11 cellular contexts compared by ENCODE assay signal in the genomic region with DNA sequence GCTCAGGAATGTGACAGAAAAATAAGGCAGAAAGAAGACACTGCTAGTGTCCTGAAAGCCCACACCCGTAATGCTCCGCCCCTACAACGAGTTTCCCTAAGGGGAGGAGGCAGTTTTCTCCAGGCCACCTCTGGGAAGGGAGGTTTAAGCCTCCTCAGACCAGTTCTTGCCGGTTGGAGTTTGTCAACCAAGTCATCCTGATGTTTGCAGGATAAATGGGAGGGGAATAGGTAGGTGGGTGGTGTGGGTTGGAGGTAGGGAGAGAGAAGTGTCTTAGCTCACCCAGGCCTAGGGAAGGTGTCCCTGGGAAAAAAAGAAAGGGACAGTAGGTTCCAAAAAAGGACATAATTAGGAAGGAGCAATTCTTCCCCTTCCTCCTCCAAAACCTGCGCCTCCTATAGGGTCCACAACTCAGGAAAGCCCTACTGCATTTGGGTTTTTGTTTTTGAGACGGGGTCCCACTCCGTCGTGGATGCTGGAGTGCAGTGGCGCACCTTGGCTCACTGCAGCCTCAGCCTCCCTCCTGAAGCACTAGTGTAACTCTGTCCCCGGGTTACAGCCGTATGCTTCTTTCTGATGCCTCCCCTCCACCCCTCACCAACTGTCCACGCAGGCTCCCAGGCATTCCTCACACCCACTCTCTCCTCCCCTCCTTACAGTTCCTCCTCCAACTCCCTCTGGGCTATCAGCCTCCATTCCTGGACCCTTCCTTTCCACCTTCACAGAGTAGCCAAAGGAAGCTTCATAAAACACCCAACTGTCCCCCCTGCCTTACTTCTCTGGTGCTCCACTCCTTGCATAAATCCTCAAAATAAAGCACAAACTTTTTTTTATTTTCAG. TPM values are rescaled to one million over a fixed set of nuclear protein-coding genes. Genes with fewer than 3 reads are reported as not detected.
DNase-seq lines count a peak whose midpoint lies in the region; ATAC-seq and TF ChIP-seq lines count a peak whose summit lies in the region.
"Had no signal": no experiment of that assay in that cellular context is flagged by ENCODE, and none has a peak within 500 bp of the region (broad histone marks: within the 10 kb centered on the region; RNA-seq: fewer than 3 reads in every experiment).

No MANE protein-coding gene starts in this region.

- ATAC-seq in HG02571 (IDR thresholded peaks at IDR 0.05; ENCODE audit: unreplicated experiment) = no peak
- ATAC-seq in GM19351 (IDR thresholded peaks at IDR 0.05; ENCODE audit: unreplicated experiment) = no peak
- ATAC-seq: GM12878 had no signal

- H3K27ac Mint-ChIP-seq in osteocyte (ENCODE audit: unreplicated experiment) = peak overlapping the region; percentile 94

- no peaks in the 10 kb centered on the region for H3K9me3 Mint-ChIP-seq in osteocyte (ENCODE audit: unreplicated experiment)

- peak overlapping the region; percentile 90 for H3K27ac ChIP-seq in epithelial cell of prostate
- H3K27ac ChIP-seq: neutrophil had no signal

- TF ChIP-seq CTCF in osteocyte (IDR thresholded peaks at IDR 0.05) = no peak

- no peaks in the 10 kb centered on the region for H3K27me3 Mint-ChIP-seq in osteocyte (ENCODE audit: unreplicated experiment)

- peaks cover 24% of the 10 kb centered on the region for H3K4me1 Mint-ChIP-seq in osteocyte (ENCODE audit: unreplicated experiment)

- DNase-seq in EH (ENCODE audit: low read depth) (peak; percentile 48), NCI-H510A (lab: John Stamatoyannopoulos, UW) (peak; percentile 28), epithelial cell of prostate (ENCODE audit: low read depth, low spot score) (no peak), osteocyte (ENCODE audit: extremely low spot score, unreplicated experiment) (no peak), HuH-7.5 (ENCODE audit: low spot score) (no peak)
- no peak for DNase-seq in activated naive CD4-positive, alpha-beta T cell treated with anti-CD3 and anti-CD28 coated beads, Interleukin-2, amount 50 U/mL, for 16 hours
- DNase-seq: KG1 had no signal

- H3K36me3 Mint-ChIP-seq in osteocyte (ENCODE audit: unreplicated experiment) = peaks cover 5% of the 10 kb centered on the region

- H3K4me3 Mint-ChIP-seq in osteocyte (ENCODE audit: unreplicated experiment) = no peak overlapping the region

RNA-seq across cellular contexts. Expression of a gene that starts 2.0 kb away (rescaled TPM):
- total RNA-seq in osteocyte = 31.4 and 33.4 TPM in 2 replicates

RNA-seq across cellular contexts. Expression of a gene that starts 19.4 kb away (rescaled TPM):
- 45.6 and 51.5 TPM in 2 replicates for total RNA-seq in osteocyte

RNA-seq across cellular contexts. Expression of a gene that starts 20.4 kb away (rescaled TPM):
- total RNA-seq in osteocyte = 13.3 and 13.8 TPM in 2 replicates

RNA-seq across cellular contexts. Expression of a gene that starts 20.6 kb away (rescaled TPM):
- total RNA-seq in osteocyte = 0.48 and 0.63 TPM in 2 replicates

RNA-seq across cellular contexts. Expression of a gene that starts 33.0 kb away (rescaled TPM):
- 5.0 and 5.7 TPM in 2 replicates for total RNA-seq in osteocyte

Comparison
In these comparisons a context has a peak if more than half of its experiments do, and no peak if none do; other contexts are left out.
1. DNase-seq: peak in EH (single experiment) and NCI-H510A (single experiment); none in epithelial cell of prostate (single experiment), osteocyte (single experiment), HuH-7.5 (single experiment) and activated naive CD4-positive, alpha-beta T cell treated with anti-CD3 and anti-CD28 coated beads, Interleukin-2, amount 50 U/mL, for 16 hours (single experiment).